ENCODE assay signal across 18 cellular contexts in genomic region chr2:241372376-241372992, GRCh38. TPM values are rescaled to one million over a fixed set of nuclear protein-coding genes. Genes with fewer than 3 reads are reported as not detected.
A peak's percentile ranks its signal among the peaks of the same experiment; 100 is the strongest.
DNase-seq lines count a peak whose midpoint lies in the region; ATAC-seq lines count a peak whose summit lies in the region.
"Had no signal": no experiment of that assay in that cellular context is flagged by ENCODE, and none has a peak within 500 bp of the region (broad histone marks: within the 10 kb centered on the region; RNA-seq: fewer than 3 reads in every experiment).

No MANE protein-coding gene starts in this region.

- peaks cover 4% of the 10 kb centered on the region for H3K4me1 Mint-ChIP-seq in activated CD4-positive, alpha-beta T cell treated with anti-CD3 and anti-CD28 coated beads, Interleukin-2, amount 10 ng/mL, durations not matched to agents 24 days and 14 days
- H3K4me1 Mint-ChIP-seq: activated T-helper 17 cell treated with anti-CD3 and anti-CD28 coated beads, Interleukin-2, amount 50 U/mL, for 72 hours had no signal

- no peaks in the 10 kb centered on the region for H3K9me3 Mint-ChIP-seq in activated CD4-positive, alpha-beta T cell treated with anti-CD3 and anti-CD28 coated beads, Interleukin-2, amount 10 ng/mL, durations not matched to agents 24 days and 14 days
- H3K9me3 Mint-ChIP-seq: activated CD8-positive, alpha-beta T cell treated with anti-CD3 and anti-CD28 coated beads for 36 hours; activated T-helper 17 cell treated with anti-CD3 and anti-CD28 coated beads, Interleukin-2, amount 50 U/mL, for 72 hours; nephron progenitor cell had no signal

- no peak for DNase-seq in left ventricle myocardium superior
- no peak for DNase-seq in Right ventricle myocardium inferior (ENCODE audit: missing footprints)
- peak; percentile 71 for DNase-seq in myocyte (ENCODE audit: low read depth)
- DNase-seq in activated CD4-positive, alpha-beta T cell treated with anti-CD3 and anti-CD28 coated beads, Interleukin-2, amount 10 ng/mL, durations not matched to agents 24 days and 14 days = no peak
- DNase-seq in NCI-H526 (lab: John Stamatoyannopoulos, UW) = no peak
- no peak for DNase-seq in NCI-H2029 (lab: John Stamatoyannopoulos, UW)
- no peak for DNase-seq in effector memory CD4-positive, alpha-beta T cell
- DNase-seq: activated CD8-positive, alpha-beta T cell treated with anti-CD3 and anti-CD28 coated beads for 36 hours; cortex of kidney; left lung; NCI-H187; nephron progenitor cell; SHP77; stimulated activated CD4-positive, alpha-beta T cell treated with anti-CD3 and anti-CD28 coated beads, Interleukin-4, amount 100 ng/mL, for 24 hours had no signal

- peak overlapping the region; percentile 32 for H3K27ac ChIP-seq in angular gyrus (ENCODE audit: low read depth, low read length)
- H3K27ac ChIP-seq in effector memory CD4-positive, alpha-beta T cell (ENCODE audit: insufficient read depth, low read length, poor library complexity, severe bottlenecking) = no peak overlapping the region
- H3K27ac ChIP-seq: left lung, right atrium auricular region had no signal

- ATAC-seq in left ventricle myocardium superior (peak; percentile 21), Right ventricle myocardium inferior (no peak)
- ATAC-seq: activated CD8-positive, alpha-beta T cell treated with anti-CD3 and anti-CD28 coated beads for 36 hours; activated T-helper 17 cell treated with anti-CD3 and anti-CD28 coated beads, Interleukin-2, amount 50 U/mL, for 72 hours; K562; left lung had no signal

- H3K27ac Mint-ChIP-seq in activated CD4-positive, alpha-beta T cell treated with anti-CD3 and anti-CD28 coated beads, Interleukin-2, amount 10 ng/mL, durations not matched to agents 24 days and 14 days = no peak overlapping the region
- H3K27ac Mint-ChIP-seq: activated CD8-positive, alpha-beta T cell treated with anti-CD3 and anti-CD28 coated beads for 36 hours; activated T-helper 17 cell treated with anti-CD3 and anti-CD28 coated beads, Interleukin-2, amount 50 U/mL, for 72 hours had no signal

- no peaks in the 10 kb centered on the region for H3K36me3 ChIP-seq in effector memory CD4-positive, alpha-beta T cell (ENCODE audit: control insufficient read depth, insufficient read depth, low read length)

- H3K4me1 ChIP-seq in effector memory CD4-positive, alpha-beta T cell (ENCODE audit: control insufficient read depth, insufficient read depth, low read length, poor library complexity, severe bottlenecking) = no peaks in the 10 kb centered on the region
- H3K4me1 ChIP-seq: right atrium auricular region had no signal

- no peak overlapping the region for H3K4me3 Mint-ChIP-seq in activated CD4-positive, alpha-beta T cell treated with anti-CD3 and anti-CD28 coated beads, Interleukin-2, amount 10 ng/mL, durations not matched to agents 24 days and 14 days
- H3K4me3 Mint-ChIP-seq: activated CD8-positive, alpha-beta T cell treated with anti-CD3 and anti-CD28 coated beads for 36 hours; activated T-helper 17 cell treated with anti-CD3 and anti-CD28 coated beads, Interleukin-2, amount 50 U/mL, for 72 hours; nephron progenitor cell had no signal

- H3K27me3 Mint-ChIP-seq in activated CD4-positive, alpha-beta T cell treated with anti-CD3 and anti-CD28 coated beads, Interleukin-2, amount 10 ng/mL, durations not matched to agents 24 days and 14 days = no peaks in the 10 kb centered on the region
- H3K27me3 Mint-ChIP-seq: activated CD8-positive, alpha-beta T cell treated with anti-CD3 and anti-CD28 coated beads for 36 hours; activated T-helper 17 cell treated with anti-CD3 and anti-CD28 coated beads, Interleukin-2, amount 50 U/mL, for 72 hours had no signal

- peaks cover 17% of the 10 kb centered on the region for H3K36me3 Mint-ChIP-seq in activated CD4-positive, alpha-beta T cell treated with anti-CD3 and anti-CD28 coated beads, Interleukin-2, amount 10 ng/mL, durations not matched to agents 24 days and 14 days (ENCODE audit: low read depth)

- H3K9me3 ChIP-seq in effector memory CD4-positive, alpha-beta T cell (ENCODE audit: control insufficient read depth, low read length) = no peaks in the 10 kb centered on the region
- H3K9me3 ChIP-seq: left lung, right atrium auricular region had no signal

- intact Hi-C loops in left ventricle myocardium superior (cut with micrococcal nuclease) (no loop called here), Right ventricle myocardium inferior (cut with DNase I) (no loop called here)
- intact Hi-C loops in activated CD4-positive, alpha-beta T cell treated with anti-CD3 and anti-CD28 coated beads, Interleukin-2, amount 10 ng/mL, durations not matched to agents 24 days and 14 days (cut with micrococcal nuclease) = no loop called here

- H3K27me3 ChIP-seq in effector memory CD4-positive, alpha-beta T cell (replicated peaks; ENCODE audit: control insufficient read depth, insufficient read depth, low read length, poor library complexity, severe bottlenecking) = no peaks in the 10 kb centered on the region
- H3K27me3 ChIP-seq: left lung, right atrium auricular region had no signal

- H3K4me3 ChIP-seq in effector memory CD4-positive, alpha-beta T cell (ENCODE audit: insufficient read depth, low read depth, low read length, poor library complexity, severe bottlenecking) = no peak overlapping the region
- H3K4me3 ChIP-seq: K562, left lung, right atrium auricular region had no signal

RNA-seq across cellular contexts. Expression of gene FARP2, which starts 16.4 kb away (rescaled TPM):
- total RNA-seq in left ventricle myocardium superior (18.6 TPM), Right ventricle myocardium inferior (15.0 TPM), myocyte (28.7 and 32.7 TPM in 2 replicates)
- 25.3 TPM for polyA plus RNA-seq in myocyte (2012)
- 36.5 and 43.1 TPM in 2 replicates for total RNA-seq in activated CD4-positive, alpha-beta T cell treated with anti-CD3 and anti-CD28 coated beads, Interleukin-2, amount 10 ng/mL, durations not matched to agents 24 days and 14 days

RNA-seq across cellular contexts. Expression of gene SEPTIN2, which starts 56.8 kb away (rescaled TPM):
- 139 TPM for total RNA-seq in left ventricle myocardium superior
- total RNA-seq in Right ventricle myocardium inferior = 150 TPM
- 282 and 292 TPM in 2 replicates for total RNA-seq in myocyte
- polyA plus RNA-seq in myocyte (2012) = 262 TPM
- 212 and 215 TPM in 2 replicates for total RNA-seq in activated CD4-positive, alpha-beta T cell treated with anti-CD3 and anti-CD28 coated beads, Interleukin-2, amount 10 ng/mL, durations not matched to agents 24 days and 14 days

RNA-seq across cellular contexts. Expression of gene HDLBP, which starts 57.0 kb away (rescaled TPM):
- total RNA-seq in left ventricle myocardium superior (420 TPM), Right ventricle myocardium inferior (393 TPM), myocyte (541 and 661 TPM in 2 replicates)
- 668 TPM for polyA plus RNA-seq in myocyte (2012)
- total RNA-seq in activated CD4-positive, alpha-beta T cell treated with anti-CD3 and anti-CD28 coated beads, Interleukin-2, amount 10 ng/mL, durations not matched to agents 24 days and 14 days = 266 and 270 TPM in 2 replicates
